Comparison of ENCODE assay signal across 15 cellular contexts in the genomic region with DNA sequence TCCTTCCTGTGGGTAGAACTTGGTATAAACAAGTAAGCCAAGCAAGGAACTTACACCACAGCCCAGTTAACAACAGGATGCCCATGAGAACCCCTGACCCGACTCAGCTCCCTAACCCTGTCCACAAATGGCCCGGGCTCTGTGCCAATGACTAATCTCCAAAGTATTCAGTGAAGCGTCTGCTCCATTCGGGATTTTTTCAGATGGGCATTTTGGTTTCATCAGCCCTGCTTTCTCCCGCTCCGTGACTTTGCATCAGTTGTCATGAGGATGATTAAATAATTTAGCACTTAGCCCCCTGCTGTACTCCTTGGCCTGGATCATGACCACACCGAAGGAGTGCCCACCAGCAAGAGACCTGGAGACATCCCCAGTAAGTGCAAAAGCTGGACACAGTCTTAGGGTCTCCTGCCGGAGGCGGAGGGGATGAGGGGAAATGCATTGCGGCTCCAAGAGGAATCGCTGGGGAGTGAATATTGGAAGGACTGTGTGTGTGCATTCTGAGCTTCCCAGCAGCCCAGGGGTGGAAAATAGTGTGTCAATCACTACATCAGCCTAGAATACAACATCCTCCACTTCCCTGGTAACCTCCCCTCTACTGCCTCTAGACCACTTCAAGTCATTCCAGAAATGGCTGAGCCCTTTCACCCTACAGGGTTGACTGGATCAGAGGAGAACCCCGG. TPM values are rescaled to one million over a fixed set of nuclear protein-coding genes. Genes with fewer than 3 reads are reported as not detected.
DNase-seq lines count a peak whose midpoint lies in the region; ATAC-seq and TF ChIP-seq lines count a peak whose summit lies in the region.
"Had no signal": no experiment of that assay in that cellular context is flagged by ENCODE, and none has a peak within 500 bp of the region (broad histone marks: within the 10 kb centered on the region; RNA-seq: fewer than 3 reads in every experiment).

No MANE protein-coding gene starts in this region.

- H3K79me1 ChIP-seq in mesenchymal stem cell (replicated peaks; ENCODE audit: low read length, poor library complexity, severe bottlenecking), result peaks cover 5% of the 10 kb centered on the region

- H3K27me3 Mint-ChIP-seq in chondrocyte (ENCODE audit: low read depth), result no peaks in the 10 kb centered on the region
- H3K27me3 Mint-ChIP-seq: activated naive CD4-positive, alpha-beta T cell treated with anti-CD3 and anti-CD28 coated beads, Interleukin-2, amount 10 ng/mL, durations not matched to agents 7 days and 5 days had no signal

- H3K4me1 Mint-ChIP-seq in chondrocyte (ENCODE audit: low read depth), result peaks cover 21% of the 10 kb centered on the region
- H3K4me1 Mint-ChIP-seq: activated naive CD4-positive, alpha-beta T cell treated with anti-CD3 and anti-CD28 coated beads, Interleukin-2, amount 10 ng/mL, durations not matched to agents 7 days and 5 days; nephron had no signal

- 25% methylated on average over 11 of the region's 12 CpGs for WGBS in mesenchymal stem cell

- TF ChIP-seq POLR2A in vagina (IDR thresholded peaks at IDR 0.05), result no peak

- peak overlapping the region in 1 of 2 experiments; percentile 15 for H3K14ac ChIP-seq in mesenchymal stem cell (ENCODE audit: low read length in 2 of 2)

- peak overlapping the region; percentile 68 for H3K9ac ChIP-seq in mesenchymal stem cell (ENCODE audit: low read length)

- intact Hi-C loops in vagina (cut with DNase I), result no loop called here

- peak overlapping the region; percentile 5 for H2AFZ ChIP-seq in mesenchymal stem cell (ENCODE audit: low read depth, low read length)

- H3K27ac ChIP-seq in mesenchymal stem cell (ENCODE audit: low read length, poor library complexity, severe bottlenecking) (peak overlapping the region; percentile 91), vagina (no peak overlapping the region)
- H3K27ac ChIP-seq: thyroid gland, WERI-Rb-1 had no signal

- H4K91ac ChIP-seq in mesenchymal stem cell (ENCODE audit: low read length), result peak overlapping the region; percentile 83

- H2AK5ac ChIP-seq in mesenchymal stem cell (ENCODE audit: low read length, severe bottlenecking), result peak overlapping the region; percentile 94

- H3K36me3 Mint-ChIP-seq in chondrocyte (ENCODE audit: low read depth), result no peaks in the 10 kb centered on the region
- H3K36me3 Mint-ChIP-seq: activated naive CD4-positive, alpha-beta T cell treated with anti-CD3 and anti-CD28 coated beads, Interleukin-2, amount 10 ng/mL, durations not matched to agents 7 days and 5 days had no signal

- peak overlapping the region; percentile 48 for H2BK15ac ChIP-seq in mesenchymal stem cell (ENCODE audit: low read depth, poor library complexity, severe bottlenecking)

- peak overlapping the region; percentile 85 for H2BK120ac ChIP-seq in mesenchymal stem cell (ENCODE audit: low read depth, low read length)

- H3K36me3 ChIP-seq in mesenchymal stem cell (ENCODE audit: control insufficient read depth in 1 of 2, insufficient read depth in 2 of 2, low read depth in 1 of 2, low read length in 2 of 2), result no peaks in the 10 kb centered on the region
- no peaks in the 10 kb centered on the region for H3K36me3 ChIP-seq in vagina
- H3K36me3 ChIP-seq: thyroid gland, WERI-Rb-1 had no signal

- H3K4me3 ChIP-seq in mesenchymal stem cell (ENCODE audit: insufficient read depth in 1 of 2, low read depth in 1 of 2, low read length in 2 of 2) (peak overlapping the region in 1 of 2 experiments; percentile 27), vagina (no peak overlapping the region)
- H3K4me3 ChIP-seq: thyroid gland had no signal

- peak overlapping the region; percentile 34 to 92 for H3K18ac ChIP-seq in mesenchymal stem cell (ENCODE audit: low read depth in 1 of 2, low read length in 2 of 2)

- peak overlapping the region; percentile 71 for H3K4me3 Mint-ChIP-seq in chondrocyte (ENCODE audit: unreplicated experiment)
- H3K4me3 Mint-ChIP-seq: activated naive CD4-positive, alpha-beta T cell treated with anti-CD3 and anti-CD28 coated beads, Interleukin-2, amount 10 ng/mL, durations not matched to agents 7 days and 5 days; nephron had no signal

- H3K4me2 ChIP-seq in mesenchymal stem cell (ENCODE audit: low read length, poor library complexity, severe bottlenecking), result peak overlapping the region; percentile 75

- H3K27ac Mint-ChIP-seq in chondrocyte (ENCODE audit: unreplicated experiment), result peak overlapping the region; percentile 94
- H3K27ac Mint-ChIP-seq: activated naive CD4-positive, alpha-beta T cell treated with anti-CD3 and anti-CD28 coated beads, Interleukin-2, amount 10 ng/mL, durations not matched to agents 7 days and 5 days; nephron had no signal

- H2BK5ac ChIP-seq in mesenchymal stem cell (ENCODE audit: low read depth, low read length, poor library complexity, severe bottlenecking), result peak overlapping the region; percentile 83

- H3K27me3 ChIP-seq in mesenchymal stem cell (ENCODE audit: control insufficient read depth in 1 of 2, insufficient read depth in 1 of 2, low read length in 2 of 2) (no peaks in the 10 kb centered on the region), vagina (no peaks in the 10 kb centered on the region)
- H3K27me3 ChIP-seq: thyroid gland had no signal

- H3K4me1 ChIP-seq in mesenchymal stem cell (ENCODE audit: control insufficient read depth, insufficient read depth, low read depth, low read length) (peaks cover 8% of the 10 kb centered on the region), vagina (no peaks in the 10 kb centered on the region)
- H3K4me1 ChIP-seq: thyroid gland had no signal

- H2BK12ac ChIP-seq in mesenchymal stem cell (ENCODE audit: low read length in 2 of 2), result peak overlapping the region; percentile 74 to 89

- H3K9me3 Mint-ChIP-seq in chondrocyte (ENCODE audit: low read depth), result no peaks in the 10 kb centered on the region
- H3K9me3 Mint-ChIP-seq: activated naive CD4-positive, alpha-beta T cell treated with anti-CD3 and anti-CD28 coated beads, Interleukin-2, amount 10 ng/mL, durations not matched to agents 7 days and 5 days; nephron had no signal

- ATAC-seq in HG03571 (IDR thresholded peaks at IDR 0.05; ENCODE audit: unreplicated experiment), result no peak

- peak overlapping the region; percentile 56 to 81 for H3K4ac ChIP-seq in mesenchymal stem cell (ENCODE audit: low read depth in 1 of 2, low read length in 2 of 2)

- H4K8ac ChIP-seq in mesenchymal stem cell (ENCODE audit: low read length), result peak overlapping the region; percentile 84

- no peak overlapping the region for H3K23ac ChIP-seq in mesenchymal stem cell (ENCODE audit: low read length in 2 of 2)

- TF ChIP-seq CTCF in chondrocyte (IDR thresholded peaks at IDR 0.05) (no peak), vagina (IDR thresholded peaks at IDR 0.05) (no peak)

- DNase-seq in COLO829 (ENCODE audit: low spot score), result peak; percentile 53
- DNase-seq in NCI-H460 (ENCODE audit: extremely low read depth, low read depth), result peak; percentile 75
- no peak for DNase-seq in chondrocyte (ENCODE audit: low spot score)
- peak; percentile 92 for DNase-seq in mesenchymal stem cell
- no peak for DNase-seq in Kasumi-1 (lab: John Stamatoyannopoulos, UW)
- no peak for DNase-seq in NK-92 (lab: John Stamatoyannopoulos, UW; ENCODE audit: unreplicated experiment)
- no peak for DNase-seq in vagina (ENCODE audit: extremely low spot score in 2 of 2)
- DNase-seq: activated naive CD4-positive, alpha-beta T cell treated with anti-CD3 and anti-CD28 coated beads, Interleukin-2, amount 10 ng/mL, durations not matched to agents 7 days and 5 days; DND-41; NK-92 treated with Interleukin-12 subunit alpha and Interleukin-12 subunit beta, amount 100 ng/mL, for 24 hours; stimulated activated CD4-positive, alpha-beta T cell treated with anti-CD3 and anti-CD28 coated beads, Interleukin-4, amount 100 ng/mL, for 24 hours; thyroid gland; WERI-Rb-1 had no signal

- H3K9me3 ChIP-seq in mesenchymal stem cell (ENCODE audit: control insufficient read depth, low read length) (no peaks in the 10 kb centered on the region), vagina (no peaks in the 10 kb centered on the region)
- H3K9me3 ChIP-seq: thyroid gland had no signal

RNA-seq across cellular contexts. Expression of a gene that starts 41.4 kb away (rescaled TPM):
- total RNA-seq in NCI-H460 (2014; rRNA removed; shearing (Covaris generic)), result 0.49 and 0.82 TPM in 2 replicates
- 0.53 and 0.88 TPM in 2 replicates for polyA plus RNA-seq in NCI-H460 (2014; cell fraction: nucleus; rRNA removed)
- total RNA-seq in chondrocyte, result 0.46 to 0.77 TPM (median 0.50 TPM) in 3 replicates
- polyA plus RNA-seq in mesenchymal stem cell (2013, experiment 1 of 2), result 2.2 TPM
- 2.3 TPM for polyA plus RNA-seq in mesenchymal stem cell (2013, experiment 2 of 2)
- 0.49 TPM for total RNA-seq in vagina

Comparison
In these comparisons a context has a peak if more than half of its experiments do, and no peak if none do; other contexts are left out.
1. DNase-seq: peak in COLO829 (single experiment), NCI-H460 (single experiment) and mesenchymal stem cell (single experiment); none in chondrocyte (single experiment), Kasumi-1 (0 of 2), NK-92 (single experiment) and vagina (0 of 2).